1 cellular context compared by ENCODE assay signal in the genomic region with DNA sequence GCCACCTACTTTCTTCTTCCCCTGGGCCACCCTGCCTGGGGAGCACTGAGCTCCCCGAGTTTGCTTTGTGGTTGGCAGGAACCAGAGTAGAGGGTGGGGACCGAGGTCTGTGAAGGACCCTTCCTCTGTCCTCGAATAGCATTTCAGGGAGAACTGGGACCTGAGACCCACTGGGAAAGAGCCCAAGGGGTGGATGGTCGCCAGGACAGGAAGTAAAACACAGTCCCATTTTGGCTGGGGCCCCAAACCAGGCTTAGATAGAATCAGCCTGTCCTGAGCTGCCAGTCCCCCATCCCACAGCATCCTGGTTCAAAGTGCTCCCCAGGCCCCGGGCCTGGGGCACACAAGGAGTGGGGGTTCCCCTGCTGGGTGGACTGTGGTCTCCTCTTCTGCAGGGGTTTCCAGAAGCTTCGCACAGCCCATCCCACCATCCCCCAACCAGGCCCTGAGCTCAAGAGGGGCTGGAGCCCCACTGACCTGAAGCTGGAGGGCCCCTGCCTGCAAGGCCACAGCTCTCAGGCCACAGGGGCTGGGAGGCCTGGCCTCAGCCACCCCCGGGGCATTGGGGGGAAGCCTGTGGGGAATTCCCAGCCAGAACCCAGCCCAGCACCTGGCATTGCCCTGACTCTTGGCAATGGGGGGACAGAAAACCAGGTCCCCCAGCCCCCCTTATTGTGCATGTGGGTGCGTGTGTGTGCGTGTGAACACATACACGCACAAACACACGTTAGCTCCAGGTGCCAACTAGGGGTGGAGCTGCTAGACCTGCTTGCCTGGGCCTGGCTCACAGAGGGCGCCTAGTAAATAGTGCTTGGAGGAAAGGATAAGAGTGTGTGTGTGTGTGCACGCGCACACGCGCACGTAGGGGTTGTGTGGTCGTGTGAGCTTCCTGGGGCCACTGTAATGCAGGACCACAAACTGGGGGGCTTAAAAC.
TF ChIP-seq lines count a peak whose summit lies in the region.

No MANE protein-coding gene starts in this region.

TF ChIP-seq in K562, 482 proteins besides CTCF, POLR2A, EP300 and RAD21 (continued from another document):
- TF ChIP-seq, protein P1, sequence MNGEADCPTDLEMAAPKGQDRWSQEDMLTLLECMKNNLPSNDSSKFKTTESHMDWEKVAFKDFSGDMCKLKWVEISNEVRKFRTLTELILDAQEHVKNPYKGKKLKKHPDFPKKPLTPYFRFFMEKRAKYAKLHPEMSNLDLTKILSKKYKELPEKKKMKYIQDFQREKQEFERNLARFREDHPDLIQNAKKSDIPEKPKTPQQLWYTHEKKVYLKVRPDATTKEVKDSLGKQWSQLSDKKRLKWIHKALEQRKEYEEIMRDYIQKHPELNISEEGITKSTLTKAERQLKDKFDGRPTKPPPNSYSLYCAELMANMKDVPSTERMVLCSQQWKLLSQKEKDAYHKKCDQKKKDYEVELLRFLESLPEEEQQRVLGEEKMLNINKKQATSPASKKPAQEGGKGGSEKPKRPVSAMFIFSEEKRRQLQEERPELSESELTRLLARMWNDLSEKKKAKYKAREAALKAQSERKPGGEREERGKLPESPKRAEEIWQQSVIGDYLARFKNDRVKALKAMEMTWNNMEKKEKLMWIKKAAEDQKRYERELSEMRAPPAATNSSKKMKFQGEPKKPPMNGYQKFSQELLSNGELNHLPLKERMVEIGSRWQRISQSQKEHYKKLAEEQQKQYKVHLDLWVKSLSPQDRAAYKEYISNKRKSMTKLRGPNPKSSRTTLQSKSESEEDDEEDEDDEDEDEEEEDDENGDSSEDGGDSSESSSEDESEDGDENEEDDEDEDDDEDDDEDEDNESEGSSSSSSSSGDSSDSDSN (IDR thresholded peaks at IDR 0.05; ENCODE audit: borderline replicate concordance in 1 of 2, low read depth in 2 of 2, low read length in 2 of 2): no peak
- TF ChIP-seq, protein P2, sequence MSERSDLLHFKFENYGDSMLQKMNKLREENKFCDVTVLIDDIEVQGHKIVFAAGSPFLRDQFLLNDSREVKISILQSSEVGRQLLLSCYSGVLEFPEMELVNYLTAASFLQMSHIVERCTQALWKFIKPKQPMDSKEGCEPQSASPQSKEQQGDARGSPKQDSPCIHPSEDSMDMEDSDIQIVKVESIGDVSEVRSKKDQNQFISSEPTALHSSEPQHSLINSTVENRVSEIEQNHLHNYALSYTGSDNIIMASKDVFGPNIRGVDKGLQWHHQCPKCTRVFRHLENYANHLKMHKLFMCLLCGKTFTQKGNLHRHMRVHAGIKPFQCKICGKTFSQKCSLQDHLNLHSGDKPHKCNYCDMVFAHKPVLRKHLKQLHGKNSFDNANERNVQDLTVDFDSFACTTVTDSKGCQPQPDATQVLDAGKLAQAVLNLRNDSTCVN (CRISPR knock-in tag; IDR thresholded peaks at IDR 0.05): no peak
- 0 out of 2 replicates have a peak, but pooled peaks have one; percentile 43 for TF ChIP-seq CC2D1A (IDR thresholded peaks at IDR 0.05)
- TF ChIP-seq, protein P3, sequence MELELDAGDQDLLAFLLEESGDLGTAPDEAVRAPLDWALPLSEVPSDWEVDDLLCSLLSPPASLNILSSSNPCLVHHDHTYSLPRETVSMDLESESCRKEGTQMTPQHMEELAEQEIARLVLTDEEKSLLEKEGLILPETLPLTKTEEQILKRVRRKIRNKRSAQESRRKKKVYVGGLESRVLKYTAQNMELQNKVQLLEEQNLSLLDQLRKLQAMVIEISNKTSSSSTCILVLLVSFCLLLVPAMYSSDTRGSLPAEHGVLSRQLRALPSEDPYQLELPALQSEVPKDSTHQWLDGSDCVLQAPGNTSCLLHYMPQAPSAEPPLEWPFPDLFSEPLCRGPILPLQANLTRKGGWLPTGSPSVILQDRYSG (tag; conservative IDR thresholded peaks at IDR 0.05; ENCODE audit: low read depth): 0 out of 2 replicates have a peak, but pooled peaks have one; percentile 2
- TF ChIP-seq SMAD4 (CRISPR knock-in tag; conservative IDR thresholded peaks at IDR 0.05): 0 out of 2 replicates have a peak, but pooled peaks have one; percentile 22
- TF ChIP-seq NCOR1 (IDR thresholded peaks at IDR 0.05): no peak
- 0 out of 2 replicates have a peak, but pooled peaks have one; percentile 45 for TF ChIP-seq ZNF717 (CRISPR knock-in tag; IDR thresholded peaks at IDR 0.05)
- no peak for TF ChIP-seq BCL6 (CRISPR knock-in tag; IDR thresholded peaks at IDR 0.05)
- TF ChIP-seq, protein P4, sequence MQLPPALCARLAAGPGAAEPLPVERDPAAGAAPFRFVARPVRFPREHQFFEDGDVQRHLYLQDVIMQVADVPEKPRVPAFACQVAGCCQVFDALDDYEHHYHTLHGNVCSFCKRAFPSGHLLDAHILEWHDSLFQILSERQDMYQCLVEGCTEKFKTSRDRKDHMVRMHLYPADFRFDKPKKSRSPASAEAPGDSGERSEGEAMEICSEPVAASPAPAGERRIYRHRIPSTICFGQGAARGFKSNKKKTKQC (CRISPR knock-in tag; IDR thresholded peaks at IDR 0.05): no peak
TF ChIP-seq in K562: peak in this region for 24.
